8 cellular contexts compared by ENCODE assay signal in the genomic region with DNA sequence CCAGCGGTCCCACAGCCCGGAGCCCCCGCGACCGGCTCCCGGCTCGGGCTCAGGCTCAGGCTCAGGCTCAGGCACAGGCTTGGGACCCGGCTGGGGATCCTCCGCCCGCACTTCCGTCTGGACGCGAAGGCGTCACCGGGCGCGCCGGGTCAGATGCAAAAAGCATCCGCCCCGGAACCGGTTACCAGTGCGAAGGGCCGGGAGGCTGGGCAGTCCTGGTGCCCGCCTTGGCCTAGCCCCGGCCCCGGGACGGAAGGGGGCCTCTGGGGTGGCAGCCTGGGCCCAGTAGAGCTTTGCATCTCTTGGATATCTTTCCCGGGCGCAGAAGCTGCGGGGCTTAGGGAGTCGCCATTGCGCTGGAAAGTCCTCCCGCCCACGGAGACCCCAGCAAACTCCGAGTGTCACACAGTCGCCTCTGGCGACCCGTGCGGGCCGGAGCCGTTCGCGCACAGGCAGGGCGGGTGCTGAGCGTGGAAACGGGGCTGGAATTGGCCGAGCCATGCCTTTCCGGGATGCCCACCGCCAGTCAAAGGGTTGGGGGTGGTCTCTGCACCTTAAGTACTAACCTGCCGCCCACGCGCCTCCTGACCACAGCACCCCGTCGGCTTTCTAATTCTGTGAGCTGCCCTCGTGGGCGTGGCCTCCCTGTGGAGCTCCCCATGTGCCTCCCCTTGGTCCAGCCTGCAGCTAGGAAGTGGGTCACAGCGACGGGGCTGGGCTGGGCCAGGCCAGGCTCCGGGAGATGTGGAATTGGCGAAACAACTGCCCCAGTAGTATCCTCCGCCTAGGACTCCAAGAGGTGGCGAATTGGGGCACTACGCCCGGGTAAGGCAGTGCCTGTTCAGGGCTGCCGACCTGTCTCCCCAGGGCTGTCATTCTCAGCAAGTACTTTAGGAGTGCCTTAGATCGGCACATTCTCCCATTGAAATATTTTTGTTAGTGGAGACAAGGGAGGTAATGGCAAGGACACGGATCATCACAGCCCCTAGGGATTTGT. TPM values are rescaled to one million over a fixed set of nuclear protein-coding genes. Genes with fewer than 3 reads are reported as not detected.
DNase-seq lines count a peak whose midpoint lies in the region; ATAC-seq, FAIRE-seq and TF ChIP-seq lines count a peak whose summit lies in the region.

A gene (minus strand): TSS at position 119 of the 997 bp plus-strand sequence. CDS start 129 bp downstream, outside the sequence.

- TF ChIP-seq CTCF in AG09319 (IDR thresholded peaks at IDR 0.05; ENCODE audit: low read depth, low read length) (no peak), kidney (IDR thresholded peaks at IDR 0.05; ENCODE audit: borderline replicate concordance, extremely low read depth, insufficient read depth) (no peak)

- no peak for FAIRE-seq in kidney (lab: Jason Lieb, UNC)

- peak; percentile 62 for ATAC-seq in GM18873 (IDR thresholded peaks at IDR 0.05; ENCODE audit: low FRiP score, unreplicated experiment)
- peak; percentile 80 for ATAC-seq in HG03135 (IDR thresholded peaks at IDR 0.05; ENCODE audit: unreplicated experiment)

- DNase-seq in AG09319 (ENCODE audit: extremely low read depth, low read depth) (peak; percentile 62), NCI-H226 (peak; percentile 96), cerebellum (ENCODE audit: low spot score) (peak; percentile 92), kidney (peak; percentile 98)
- DNase-seq in activated CD4-positive, alpha-beta T cell treated with anti-CD3 and anti-CD28 coated beads for 24 hours (ENCODE audit: low read depth in 2 of 2) = peak; percentile 69 to 77
- DNase-seq in stimulated activated CD4-positive, alpha-beta T cell treated with anti-CD3 and anti-CD28 coated beads, Interleukin-15, amount 100 ng/mL, for 1 hour (ENCODE audit: low read depth in 1 of 2, low spot score in 1 of 2) = peak; percentile 49 to 63

- peak within 1 kb of the TSS; percentile 78 to 92 for H3K4me3 ChIP-seq in kidney (ENCODE audit: low read length in 2 of 2)

- no peaks in the 10 kb centered on the region for H3K36me3 ChIP-seq in kidney (ENCODE audit: control insufficient read depth in 1 of 2, insufficient read depth in 2 of 2, low read length in 2 of 2)

- no peaks in the 10 kb centered on the region for H3K9me3 ChIP-seq in kidney (ENCODE audit: control insufficient read depth in 1 of 2, low read length in 2 of 2)

- intact Hi-C loops in kidney (cut with DNase I) = no loop called here

- H3K9ac ChIP-seq in kidney (ENCODE audit: low read length in 2 of 2) = peak within 1 kb of the TSS; percentile 90 to 94

- peak within 1 kb of the TSS; percentile 85 to 96 for H3K27ac ChIP-seq in kidney (ENCODE audit: low read depth in 2 of 2, low read length in 2 of 2)

- H3K4me1 ChIP-seq in kidney (ENCODE audit: control insufficient read depth in 1 of 2, insufficient read depth in 1 of 2, low read depth in 1 of 2, low read length in 2 of 2) = peaks cover 3 to 17% of the 10 kb centered on the region in 2 donors

RNA-seq across cellular contexts. Expression of the gene that starts here (rescaled TPM):
- 33.6 TPM for total RNA-seq in cerebellum
- total RNA-seq in kidney = 64.4 TPM
- polyA plus RNA-seq in kidney (ENCODE audit: insufficient read depth, low read depth, low replicate concordance) = 73.0 TPM

Comparison
In these comparisons a context has a peak if more than half of its experiments do, and no peak if none do; other contexts are left out.
1. Peak in every context shown above with its lines: DNase-seq, ATAC-seq, H3K4me3 ChIP-seq and H3K27ac ChIP-seq.